9 cellular contexts compared by ENCODE assay signal in genomic region chr3:12125772-12126171, GRCh38. TPM values are rescaled to one million over a fixed set of nuclear protein-coding genes. Genes with fewer than 3 reads are reported as not detected.
"Had no signal": no experiment of that assay in that cellular context is flagged by ENCODE, and none has a peak within 500 bp of the region (broad histone marks: within the 10 kb centered on the region; RNA-seq: fewer than 3 reads in every experiment).

No MANE protein-coding gene starts in this region.

- H3K27ac Mint-ChIP-seq: IgD-negative memory B cell had no signal

- H3K27ac ChIP-seq: HL-60, KMS-11 had no signal

- FAIRE-seq: HTR-8/SVneo had no signal

- H3K9me3 Mint-ChIP-seq: IgD-negative memory B cell had no signal

- H3K9ac ChIP-seq: KMS-11 had no signal

- H3K4me2 ChIP-seq: KMS-11 had no signal

- DNase-seq: IMR-90, Karpas-422, KBM-7, KG1 had no signal

- H3K4me3 Mint-ChIP-seq: IgD-negative memory B cell had no signal

RNA-seq across cellular contexts. Expression of gene TIMP4, which starts 32.9 kb away (rescaled TPM):
- total RNA-seq: HT1080 had no signal
- polyA plus RNA-seq: IgD-negative memory B cell had no signal
